Comparison of ENCODE assay signal across 8 cellular contexts in genomic region chr1:184664042-184664659, GRCh38.
A peak's percentile ranks its signal among the peaks of the same experiment; 100 is the strongest.
DNase-seq lines count a peak whose midpoint lies in the region; ATAC-seq and TF ChIP-seq lines count a peak whose summit lies in the region.

No MANE protein-coding gene starts in this region.

- no peaks in the 10 kb centered on the region for H3K36me3 Mint-ChIP-seq in natural killer cell

- no peaks in the 10 kb centered on the region for H3K9me3 Mint-ChIP-seq in natural killer cell

- peak; percentile 56 for DNase-seq in COR-L47 (lab: John Stamatoyannopoulos, UW)
- DNase-seq in NCI-H2227 (lab: John Stamatoyannopoulos, UW; ENCODE audit: unreplicated experiment): peak; percentile 92
- DNase-seq in activated T-cell treated with anti-CD3 and anti-CD28 coated beads, Interleukin-2, amount 50 U/mL, for 48 hours: peak; percentile 71
- DNase-seq in fibroblast of the conjunctiva (ENCODE audit: low read depth): peak; percentile 62
- DNase-seq in natural killer cell: peak; percentile 48

- H3K4me1 Mint-ChIP-seq in natural killer cell: peaks cover 18 to 19% of the 10 kb centered on the region in 2 donors

- H3K27ac ChIP-seq in temporal lobe (ENCODE audit: low read depth, low read length): peak overlapping the region; percentile 78

- H3K27ac Mint-ChIP-seq in natural killer cell: no peak overlapping the region

- ATAC-seq in GM21447 (IDR thresholded peaks at IDR 0.05; ENCODE audit: unreplicated experiment) (peak; percentile 80), natural killer cell (peak; percentile 76 to 86 (median 79)), GM18858 (IDR thresholded peaks at IDR 0.05; ENCODE audit: unreplicated experiment) (no peak)

- no peak overlapping the region for H3K4me3 Mint-ChIP-seq in natural killer cell

- TF ChIP-seq CTCF in natural killer cell (IDR thresholded peaks at IDR 0.05): peak; percentile 86

- peaks cover 18 to 25% of the 10 kb centered on the region in 2 donors for H3K27me3 Mint-ChIP-seq in natural killer cell (ENCODE audit: low read depth in 2 of 2)

- intact Hi-C loops in natural killer cell (cut with micrococcal nuclease): loop anchor here (1.0 to 10.0 kb wide), 2 partner anchors 589 to 1009 kb away; partner anchors contain the start of gene APOBEC4
